8 cellular contexts compared by ENCODE assay signal in genomic region chr17:42562845-42563509, GRCh38. TPM values are rescaled to one million over a fixed set of nuclear protein-coding genes. Genes with fewer than 3 reads are reported as not detected.
A peak's percentile ranks its signal among the peaks of the same experiment; 100 is the strongest.
DNase-seq lines count a peak whose midpoint lies in the region; ATAC-seq and TF ChIP-seq lines count a peak whose summit lies in the region.

No MANE protein-coding gene starts in this region.

- intact Hi-C loops in activated CD8-positive, alpha-beta T cell treated with anti-CD3 and anti-CD28 coated beads for 36 hours (cut with micrococcal nuclease): no loop called here

- H3K9me3 ChIP-seq in iPS-18a (ENCODE audit: control insufficient read depth, low read depth, low read length) (no peaks in the 10 kb centered on the region), subcutaneous abdominal adipose tissue (ENCODE audit: control insufficient read depth in 5 of 5, low read length in 5 of 5) (no peaks in the 10 kb centered on the region)

- POLR2A ChIA-PET in activated CD8-positive, alpha-beta T cell treated with anti-CD3 and anti-CD28 coated beads for 36 hours (lab: Charles Lee): interaction anchor here (1.0 to 7.8 kb wide), 3 partner anchors 14 to 229 kb away, joined by 3 to 61 read pairs (median 3); partner anchors contain the start of gene PSMC3IP

- H3K27ac ChIP-seq in iPS-18a (ENCODE audit: low read length) (no peak overlapping the region), subcutaneous abdominal adipose tissue (ENCODE audit: low read depth, low read length) (peak overlapping the region; percentile 93)

- H3K4me3 ChIP-seq in iPS-18a (ENCODE audit: low read length) (peak overlapping the region; percentile 85), subcutaneous abdominal adipose tissue (ENCODE audit: low read depth in 1 of 5, low read length in 5 of 5) (peak overlapping the region; percentile 83 to 97 (median 85))

- no peak for TF ChIP-seq CTCF in activated CD8-positive, alpha-beta T cell treated with anti-CD3 and anti-CD28 coated beads for 36 hours (IDR thresholded peaks at IDR 0.05)

- H3K9ac ChIP-seq in iPS-18a (ENCODE audit: low read length): peak overlapping the region; percentile 83
- H3K9ac ChIP-seq in subcutaneous abdominal adipose tissue (ENCODE audit: low read length in 5 of 5): peak overlapping the region; percentile 89 to 98 (median 97)

- TF ChIP-seq POLR2A in GM18505 (IDR thresholded peaks at IDR 0.05; ENCODE audit: borderline replicate concordance, extremely low read depth, insufficient read depth, insufficient read length): no peak

- no peaks in the 10 kb centered on the region for H3K27me3 Mint-ChIP-seq in activated CD8-positive, alpha-beta T cell treated with anti-CD3 and anti-CD28 coated beads for 36 hours

- H3K36me3 Mint-ChIP-seq in activated CD8-positive, alpha-beta T cell treated with anti-CD3 and anti-CD28 coated beads for 36 hours (ENCODE audit: low read depth): peaks cover 33% of the 10 kb centered on the region

- H3K27ac Mint-ChIP-seq in activated CD8-positive, alpha-beta T cell treated with anti-CD3 and anti-CD28 coated beads for 36 hours: peak overlapping the region; percentile 90

- H3K4me3 Mint-ChIP-seq in activated CD8-positive, alpha-beta T cell treated with anti-CD3 and anti-CD28 coated beads for 36 hours: peak overlapping the region; percentile 88

- H3K4me1 Mint-ChIP-seq in activated CD8-positive, alpha-beta T cell treated with anti-CD3 and anti-CD28 coated beads for 36 hours (ENCODE audit: low read depth): peaks cover 39% of the 10 kb centered on the region

- DNase-seq in NOMO-1 treated with DMSO at 0.1 percent for 48 hours (lab: John Stamatoyannopoulos, UW; ENCODE audit: unreplicated experiment) (peak; percentile 19), NOMO-1 (lab: John Stamatoyannopoulos, UW; ENCODE audit: unreplicated experiment in 2 of 2) (no peak), AG08395 (ENCODE audit: low spot score) (no peak)
- no peak for DNase-seq in activated CD8-positive, alpha-beta T cell treated with anti-CD3 and anti-CD28 coated beads for 36 hours

- CTCF ChIA-PET in activated CD8-positive, alpha-beta T cell treated with anti-CD3 and anti-CD28 coated beads for 36 hours (lab: Charles Lee): interaction anchor here (1.0 to 7.5 kb wide), 2 partner anchors 14 to 45 kb away, joined by 3 to 70 read pairs; partner anchors contain the start of gene PSMC3IP

- ATAC-seq in activated CD8-positive, alpha-beta T cell treated with anti-CD3 and anti-CD28 coated beads for 36 hours: no peak
- ATAC-seq in GM18505 (IDR thresholded peaks at IDR 0.05; ENCODE audit: unreplicated experiment) (no peak), HG03520 (IDR thresholded peaks at IDR 0.05; ENCODE audit: unreplicated experiment) (no peak)

- H3K4me1 ChIP-seq in iPS-18a (ENCODE audit: control insufficient read depth, low read depth, low read length): peaks cover 7% of the 10 kb centered on the region
- peaks cover 12 to 56% (median 51%) of the 10 kb centered on the region in 5 donors for H3K4me1 ChIP-seq in subcutaneous abdominal adipose tissue (ENCODE audit: control insufficient read depth in 5 of 5, insufficient read depth in 5 of 5, low read length in 5 of 5)

- H3K9me3 Mint-ChIP-seq in activated CD8-positive, alpha-beta T cell treated with anti-CD3 and anti-CD28 coated beads for 36 hours: no peaks in the 10 kb centered on the region

- H3K27me3 ChIP-seq in iPS-18a (ENCODE audit: control insufficient read depth, insufficient read depth, low read length) (no peaks in the 10 kb centered on the region), subcutaneous abdominal adipose tissue (ENCODE audit: control insufficient read depth in 5 of 5, insufficient read depth in 4 of 5, low read length in 5 of 5) (no peaks in the 10 kb centered on the region)

- H3K36me3 ChIP-seq in iPS-18a (ENCODE audit: control insufficient read depth, low read depth, low read length) (peaks cover 14% of the 10 kb centered on the region), subcutaneous abdominal adipose tissue (ENCODE audit: control insufficient read depth in 5 of 5, insufficient read depth in 5 of 5, low read length in 5 of 5) (peaks cover 0 to 26% (median 22%) of the 10 kb centered on the region in 5 donors)

RNA-seq across cellular contexts. Expression of gene COASY, which starts 1.0 kb away (rescaled TPM):
- total RNA-seq in activated CD8-positive, alpha-beta T cell treated with anti-CD3 and anti-CD28 coated beads for 36 hours: 10 to 100 TPM; 59.5 to 60.9 TPM

RNA-seq across cellular contexts. Expression of gene MLX, which starts 3.9 kb away (rescaled TPM):
- total RNA-seq in activated CD8-positive, alpha-beta T cell treated with anti-CD3 and anti-CD28 coated beads for 36 hours: 10 to 100 TPM; 42.7 to 45.9 TPM

RNA-seq across cellular contexts. Expression of gene HSD17B1, which starts 10.3 kb away (rescaled TPM):
- total RNA-seq in activated CD8-positive, alpha-beta T cell treated with anti-CD3 and anti-CD28 coated beads for 36 hours: under 1 TPM; 0.43 to 0.49 TPM

RNA-seq across cellular contexts. Expression of gene PSMC3IP, which starts 14.6 kb away (rescaled TPM):
- total RNA-seq in activated CD8-positive, alpha-beta T cell treated with anti-CD3 and anti-CD28 coated beads for 36 hours: 10 to 100 TPM; 18.1 to 21.4 TPM

RNA-seq across cellular contexts. Expression of gene NAGLU, which starts 26.9 kb away (rescaled TPM):
- 10 to 100 TPM; 10.8 to 11.4 TPM for total RNA-seq in activated CD8-positive, alpha-beta T cell treated with anti-CD3 and anti-CD28 coated beads for 36 hours
